ENCODE assay signal across 13 cellular contexts in genomic region chr16:2476741-2477140, GRCh38. TPM values are rescaled to one million over a fixed set of nuclear protein-coding genes. Genes with fewer than 3 reads are reported as not detected.
A peak's percentile ranks its signal among the peaks of the same experiment; 100 is the strongest.
DNase-seq lines count a peak whose midpoint lies in the region; ATAC-seq and TF ChIP-seq lines count a peak whose summit lies in the region.
"Had no signal": no experiment of that assay in that cellular context is flagged by ENCODE, and none has a peak within 500 bp of the region (broad histone marks: within the 10 kb centered on the region; RNA-seq: fewer than 3 reads in every experiment).

No MANE protein-coding gene starts in this region.

- no peak overlapping the region for H3K9ac ChIP-seq in neural cell (ENCODE audit: low read length)

- no peaks in the 10 kb centered on the region for H3K27me3 ChIP-seq in neural cell (ENCODE audit: insufficient read depth, low read depth, low read length)

- H3K9me2 ChIP-seq in neural cell (ENCODE audit: insufficient read depth, low read length): no peaks in the 10 kb centered on the region

- no peak for TF ChIP-seq EP300 in neural cell (conservative IDR thresholded peaks at IDR 0.05; ENCODE audit: poor library complexity, severe bottlenecking)

- H3K4me2 ChIP-seq in neural cell (ENCODE audit: low read length): no peak overlapping the region

- CTCF ChIA-PET in T-cell (lab: Charles Lee): no interaction called here

- POLR2A ChIA-PET in T-cell (lab: Charles Lee): no interaction called here

- H3K9me3 Mint-ChIP-seq in T-helper 2 cell treated with Interferon-gamma antibody and Interleukin-4, amounts not matched to agents 5 μg/mL and 100 μg/mL, for 36 hours: no peaks in the 10 kb centered on the region
- H3K9me3 Mint-ChIP-seq in T-cell: no peaks in the 10 kb centered on the region
- no peaks in the 10 kb centered on the region for H3K9me3 Mint-ChIP-seq in dendritic cell treated with granulocyte-macrophage colony-stimulating factor and Interleukin-4, amounts not matched to agents 40 ng/mL and 50 ng/mL, for 4 days

- H3K4me3 Mint-ChIP-seq in T-helper 2 cell treated with Interferon-gamma antibody and Interleukin-4, amounts not matched to agents 5 μg/mL and 100 μg/mL, for 36 hours: peak overlapping the region; percentile 65
- H3K4me3 Mint-ChIP-seq in T-cell: peak overlapping the region; percentile 54 to 73 (median 64)
- peak overlapping the region; percentile 9 for H3K4me3 Mint-ChIP-seq in dendritic cell treated with granulocyte-macrophage colony-stimulating factor and Interleukin-4, amounts not matched to agents 40 ng/mL and 50 ng/mL, for 4 days

- no peaks in the 10 kb centered on the region for H3K36me3 ChIP-seq in neural cell (ENCODE audit: insufficient read depth, low read length)
- H3K36me3 ChIP-seq: ascending aorta had no signal

- no peak for DNase-seq in T-helper 2 cell treated with Interferon-gamma antibody and Interleukin-4, amounts not matched to agents 5 μg/mL and 100 μg/mL, for 36 hours (ENCODE audit: low spot score)
- no peak for DNase-seq in T-helper 2 cell
- no peak for DNase-seq in T-cell
- no peak for DNase-seq in activated CD8-positive, alpha-beta memory T cell treated with anti-CD3 and anti-CD28 coated beads for 24 hours
- DNase-seq: mammary epithelial cell; NCI-H774; RPMI8226; stimulated activated CD4-positive, alpha-beta T cell treated with anti-CD3 and anti-CD28 coated beads, Interleukin-12 subunit alpha, Interleukin-12 subunit beta, amount 100 ng/mL, for 4 hours had no signal

- H3K79me2 ChIP-seq in neural cell (replicated peaks; ENCODE audit: insufficient read depth, low read length): peaks cover 8% of the 10 kb centered on the region

- H3K9me3 ChIP-seq in neural cell (ENCODE audit: low read length): no peaks in the 10 kb centered on the region
- H3K9me3 ChIP-seq: ascending aorta had no signal

- no peak for ATAC-seq in T-cell (replicated peaks in 1 of 4)
- no peak for ATAC-seq in activated CD4-positive, CD25-positive, alpha-beta regulatory T cell treated with anti-CD3 and anti-CD28 coated beads, Interleukin-2, amount 50 U/mL, for 24 hours
- no peak for ATAC-seq in HG03565 (IDR thresholded peaks at IDR 0.05; ENCODE audit: unreplicated experiment)

- H3K4me3 ChIP-seq in neural cell (ENCODE audit: low read length): peak overlapping the region; percentile 94
- H3K4me3 ChIP-seq: ascending aorta had no signal

- H4K20me1 ChIP-seq in neural cell (ENCODE audit: insufficient read depth): no peaks in the 10 kb centered on the region

- TF ChIP-seq RAD21 in neural cell (conservative IDR thresholded peaks at IDR 0.05): no peak

- H3F3A ChIP-seq in neural cell (ENCODE audit: insufficient read depth, low read length, poor library complexity, severe bottlenecking): no peaks in the 10 kb centered on the region

- peaks cover 11% of the 10 kb centered on the region for H3K27me3 Mint-ChIP-seq in T-helper 2 cell treated with Interferon-gamma antibody and Interleukin-4, amounts not matched to agents 5 μg/mL and 100 μg/mL, for 36 hours (ENCODE audit: low read depth)
- H3K27me3 Mint-ChIP-seq in T-cell: peaks cover 0 to 13% of the 10 kb centered on the region in 2 donors
- peaks cover 19% of the 10 kb centered on the region for H3K27me3 Mint-ChIP-seq in dendritic cell treated with granulocyte-macrophage colony-stimulating factor and Interleukin-4, amounts not matched to agents 40 ng/mL and 50 ng/mL, for 4 days

- no peak for TF ChIP-seq CTCF in neural cell (IDR thresholded peaks at IDR 0.05; ENCODE audit: poor library complexity, severe bottlenecking)

- H3K27ac ChIP-seq in neural cell (ENCODE audit: low read length): no peak overlapping the region
- H3K27ac ChIP-seq: ascending aorta had no signal

- intact Hi-C loops in dendritic cell treated with granulocyte-macrophage colony-stimulating factor and Interleukin-4, amounts not matched to agents 40 ng/mL and 50 ng/mL, for 4 days (cut with micrococcal nuclease): no loop called here

- peaks cover 4% of the 10 kb centered on the region for H3K4me1 Mint-ChIP-seq in T-helper 2 cell treated with Interferon-gamma antibody and Interleukin-4, amounts not matched to agents 5 μg/mL and 100 μg/mL, for 36 hours (ENCODE audit: low read depth)
- peaks cover 18 to 21% (median 18%) of the 10 kb centered on the region in 3 donors for H3K4me1 Mint-ChIP-seq in T-cell
- peaks cover 37% of the 10 kb centered on the region for H3K4me1 Mint-ChIP-seq in dendritic cell treated with granulocyte-macrophage colony-stimulating factor and Interleukin-4, amounts not matched to agents 40 ng/mL and 50 ng/mL, for 4 days (ENCODE audit: low read depth)

- H3K36me3 Mint-ChIP-seq in T-helper 2 cell treated with Interferon-gamma antibody and Interleukin-4, amounts not matched to agents 5 μg/mL and 100 μg/mL, for 36 hours (ENCODE audit: low read depth): no peaks in the 10 kb centered on the region
- no peaks in the 10 kb centered on the region for H3K36me3 Mint-ChIP-seq in T-cell
- peaks cover 25% of the 10 kb centered on the region for H3K36me3 Mint-ChIP-seq in dendritic cell treated with granulocyte-macrophage colony-stimulating factor and Interleukin-4, amounts not matched to agents 40 ng/mL and 50 ng/mL, for 4 days (ENCODE audit: low read depth)

- no peak overlapping the region for H2AFZ ChIP-seq in neural cell (ENCODE audit: low read depth, low read length)

- no peak overlapping the region for H3K27ac Mint-ChIP-seq in T-helper 2 cell treated with Interferon-gamma antibody and Interleukin-4, amounts not matched to agents 5 μg/mL and 100 μg/mL, for 36 hours
- H3K27ac Mint-ChIP-seq in T-cell: no peak overlapping the region
- H3K27ac Mint-ChIP-seq in dendritic cell treated with granulocyte-macrophage colony-stimulating factor and Interleukin-4, amounts not matched to agents 40 ng/mL and 50 ng/mL, for 4 days: no peak overlapping the region

TF ChIP-seq in neural cell, 6 proteins besides CTCF, POLR2A, EP300 and RAD21:
- TF ChIP-seq MXI1 (conservative IDR thresholded peaks at IDR 0.05; ENCODE audit: poor library complexity, severe bottlenecking) (no peak), SMC3 (conservative IDR thresholded peaks at IDR 0.05; ENCODE audit: poor library complexity) (no peak), TAF1 (IDR thresholded peaks at IDR 0.05; ENCODE audit: low read depth) (no peak), EZH2 (IDR thresholded peaks at IDR 0.05; ENCODE audit: borderline replicate concordance, insufficient read depth, low read length, poor library complexity, severe bottlenecking) (no peak), REST (IDR thresholded peaks at IDR 0.05; ENCODE audit: borderline replicate concordance) (no peak), POLR2AphosphoS5 (IDR thresholded peaks at IDR 0.05) (no peak)

RNA-seq across cellular contexts. Expression of gene TBC1D24, which starts 1.8 kb away (rescaled TPM):
- total RNA-seq in T-cell: 10 to 100 TPM in 3 of 5 donors, 1 to 10 TPM in 2; 8.3 to 22.2 (median 10.7) TPM
- 27.1 and 30.1 TPM in 2 replicates for polyA plus RNA-seq in neural cell
- polyA minus RNA-seq in neural cell: 43.1 and 46.7 TPM in 2 replicates

RNA-seq across cellular contexts. Expression of gene NTN3, which starts 5.6 kb away (rescaled TPM):
- total RNA-seq in T-cell: not detected
- polyA plus RNA-seq in neural cell: 1.2 and 2.4 TPM in 2 replicates
- polyA minus RNA-seq in neural cell: 4.3 and 5.1 TPM in 2 replicates
- total RNA-seq: ascending aorta had no signal
- polyA plus RNA-seq: mammary epithelial cell had no signal

RNA-seq across cellular contexts. Expression of gene TEDC2, which starts 16.8 kb away (rescaled TPM):
- total RNA-seq in T-cell: 1 to 10 TPM in 2 of 5 donors, under 1 TPM in 3; 0.85 to 1.8 (median 0.93) TPM
- polyA plus RNA-seq in neural cell: 27.6 and 31.5 TPM in 2 replicates
- 6.4 and 9.3 TPM in 2 replicates for polyA minus RNA-seq in neural cell
- total RNA-seq: ascending aorta had no signal

RNA-seq across cellular contexts. Expression of gene ATP6V0C, which starts 37.0 kb away (rescaled TPM):
- total RNA-seq in T-cell: 100 to 1,000 TPM; 122 to 161 (median 128) TPM
- 89.7 and 100 TPM in 2 replicates for polyA plus RNA-seq in neural cell
- 42.8 and 46.3 TPM in 2 replicates for polyA minus RNA-seq in neural cell

RNA-seq across cellular contexts. Expression of gene AMDHD2, which starts 43.4 kb away (rescaled TPM):
- total RNA-seq in T-cell: 100 to 1,000 TPM; 104 to 215 (median 122) TPM
- 50.0 and 80.3 TPM in 2 replicates for polyA plus RNA-seq in neural cell
- polyA minus RNA-seq in neural cell: 17.0 and 19.5 TPM in 2 replicates

Comparison
In these comparisons a context has a peak if more than half of its experiments do, and no peak if none do; other contexts are left out.
1. H3K4me3 Mint-ChIP-seq: peak in every context shown above with its lines; median percentile 65 in T-helper 2 cell treated with Interferon-gamma antibody and Interleukin-4, amounts not matched to agents 5 μg/mL and 100 μg/mL, for 36 hours; 64 in T-cell; 9 in dendritic cell treated with granulocyte-macrophage colony-stimulating factor and Interleukin-4, amounts not matched to agents 40 ng/mL and 50 ng/mL, for 4 days.